In genomic region chr1:222167111-222167510, GRCh38 we compare ENCODE assay signal across 8 cellular contexts.
DNase-seq lines count a peak whose midpoint lies in the region; ATAC-seq, FAIRE-seq and TF ChIP-seq lines count a peak whose summit lies in the region.

No MANE protein-coding gene starts in this region.

- DNase-seq in NCI-H1417 (lab: John Stamatoyannopoulos, UW) (peak in 2 of 3 experiments; percentile 0 to 13), NCI-H1417 treated with DMSO at 0.1 percent for 48 hours (lab: John Stamatoyannopoulos, UW) (no peak), LoVo (ENCODE audit: low spot score) (peak; percentile 9), astrocyte (ENCODE audit: low read depth) (peak; percentile 92), kidney (peak; percentile 63), urothelium cell line (ENCODE audit: low spot score) (peak; percentile 63), KG1 (lab: John Stamatoyannopoulos, UW) (no peak)

- H2AFZ ChIP-seq in astrocyte (ENCODE audit: low read depth, low read length): no peak overlapping the region

- H3K4me3 Mint-ChIP-seq in astrocyte (ENCODE audit: unreplicated experiment): no peak overlapping the region

- no peaks in the 10 kb centered on the region for H3K79me2 ChIP-seq in astrocyte (ENCODE audit: insufficient read depth, low read length)

- H4K20me1 ChIP-seq in astrocyte (ENCODE audit: insufficient read depth, low read length): no peaks in the 10 kb centered on the region

- no peak overlapping the region for H3K9ac ChIP-seq in astrocyte (ENCODE audit: low read length)
- H3K9ac ChIP-seq in kidney (ENCODE audit: low read length in 2 of 2): no peak overlapping the region

- H3K36me3 ChIP-seq in astrocyte (ENCODE audit: insufficient read depth, low read length): no peaks in the 10 kb centered on the region
- H3K36me3 ChIP-seq in kidney (ENCODE audit: control insufficient read depth in 1 of 2, insufficient read depth in 2 of 2, low read length in 2 of 2): no peaks in the 10 kb centered on the region

- H3K4me1 ChIP-seq in astrocyte (ENCODE audit: insufficient read depth, low read length) (peaks cover 15% of the 10 kb centered on the region), kidney (ENCODE audit: control insufficient read depth in 1 of 2, insufficient read depth in 1 of 2, low read depth in 1 of 2, low read length in 2 of 2) (no peaks in the 10 kb centered on the region)

- H3K4me2 ChIP-seq in astrocyte (ENCODE audit: low read length): peak overlapping the region; percentile 47

- H3K4me3 ChIP-seq in astrocyte (ENCODE audit: insufficient read depth, low read depth, low read length) (no peak overlapping the region), kidney (ENCODE audit: low read length in 2 of 2) (no peak overlapping the region)

- intact Hi-C loops in kidney (cut with DNase I): no loop called here

- H3K9me3 ChIP-seq in astrocyte (ENCODE audit: insufficient read depth, low read depth, low read length) (peaks cover 6% of the 10 kb centered on the region), kidney (ENCODE audit: control insufficient read depth in 1 of 2, low read length in 2 of 2) (no peaks in the 10 kb centered on the region)

- peak; percentile 90 for FAIRE-seq in astrocyte (lab: Jason Lieb, UNC)
- no peak for FAIRE-seq in kidney (lab: Jason Lieb, UNC)
- no peak for FAIRE-seq in urothelium cell line (lab: Jason Lieb, UNC)

- H3K27me3 Mint-ChIP-seq in astrocyte (ENCODE audit: low read depth, unreplicated experiment): no peaks in the 10 kb centered on the region

- TF ChIP-seq CTCF in astrocyte (IDR thresholded peaks at IDR 0.05; ENCODE audit: insufficient read depth, low read depth, low read length) (peak; percentile 66), kidney (IDR thresholded peaks at IDR 0.05; ENCODE audit: borderline replicate concordance, extremely low read depth, insufficient read depth) (peak; percentile 44)

- peak overlapping the region; percentile 60 for H3K27ac ChIP-seq in astrocyte (ENCODE audit: low read depth, low read length)
- H3K27ac ChIP-seq in kidney (ENCODE audit: low read depth in 2 of 2, low read length in 2 of 2): no peak overlapping the region

- peaks cover 19% of the 10 kb centered on the region for H3K4me1 Mint-ChIP-seq in astrocyte (ENCODE audit: low read depth, unreplicated experiment)

- H3K27me3 ChIP-seq in astrocyte (ENCODE audit: insufficient read depth, low read length): no peaks in the 10 kb centered on the region

- H3K36me3 Mint-ChIP-seq in astrocyte (ENCODE audit: low read depth, unreplicated experiment): peaks cover 6% of the 10 kb centered on the region

- peak overlapping the region; percentile 89 for H3K27ac Mint-ChIP-seq in astrocyte (ENCODE audit: unreplicated experiment)

- peak; percentile 40 for ATAC-seq in GM19468 (IDR thresholded peaks at IDR 0.05; ENCODE audit: extremely low read depth, unreplicated experiment)

- peaks cover 12% of the 10 kb centered on the region for H3K9me3 Mint-ChIP-seq in astrocyte (ENCODE audit: unreplicated experiment)

Comparison
In these comparisons a context has a peak if more than half of its experiments do, and no peak if none do; other contexts are left out.
1. DNase-seq: peak in NCI-H1417 (2 of 3), LoVo (single experiment), astrocyte (single experiment), kidney (single experiment) and urothelium cell line (single experiment); none in NCI-H1417 treated with DMSO at 0.1 percent for 48 hours (single experiment) and KG1 (single experiment).